In genomic region chr15:96262497-96263268, GRCh38 we compare ENCODE assay signal across 13 cellular contexts.
"Had no signal": no experiment of that assay in that cellular context is flagged by ENCODE, and none has a peak within 500 bp of the region (broad histone marks: within the 10 kb centered on the region; RNA-seq: fewer than 3 reads in every experiment).

No MANE protein-coding gene starts in this region.

- H3K4me3 Mint-ChIP-seq: activated CD4-positive, alpha-beta T cell treated with anti-CD3 and anti-CD28 coated beads, Interleukin-2, amount 10 ng/mL, durations not matched to agents 7 days and 5 days; activated naive CD4-positive, alpha-beta T cell treated with anti-CD3 and anti-CD28 coated beads, Interleukin-2, amount 10 ng/mL, durations not matched to agents 7 days and 5 days; naive B cell; WTC11 had no signal

- H3K36me3 Mint-ChIP-seq: activated naive CD4-positive, alpha-beta T cell treated with anti-CD3 and anti-CD28 coated beads, Interleukin-2, amount 10 ng/mL, durations not matched to agents 7 days and 5 days; naive B cell; WTC11 had no signal

- H3K27ac ChIP-seq: SK-N-MC had no signal

- DNase-seq: activated CD4-positive, alpha-beta T cell treated with anti-CD3 and anti-CD28 coated beads, Interleukin-2, amount 10 ng/mL, durations not matched to agents 7 days and 5 days; activated naive CD4-positive, alpha-beta T cell treated with anti-CD3 and anti-CD28 coated beads, Interleukin-2, amount 10 ng/mL, durations not matched to agents 7 days and 5 days; activated T-cell treated with anti-CD3 and anti-CD28 coated beads for 4 hours; cortex of kidney; effector CD8-positive, alpha-beta T cell; naive B cell; nucleus accumbens; stimulated activated CD4-positive, alpha-beta T cell treated with anti-CD3 and anti-CD28 coated beads, Interleukin-15, amount 100 ng/mL, for 24 hours; stimulated activated CD4-positive, alpha-beta T cell treated with anti-CD3 and anti-CD28 coated beads, Interleukin-4, amount 100 ng/mL, for 4 hours; tibial artery had no signal

- H3K4me1 Mint-ChIP-seq: activated CD4-positive, alpha-beta T cell treated with anti-CD3 and anti-CD28 coated beads, Interleukin-2, amount 10 ng/mL, durations not matched to agents 7 days and 5 days; activated naive CD4-positive, alpha-beta T cell treated with anti-CD3 and anti-CD28 coated beads, Interleukin-2, amount 10 ng/mL, durations not matched to agents 7 days and 5 days; naive B cell had no signal

- H3K9me3 Mint-ChIP-seq: activated CD4-positive, alpha-beta T cell treated with anti-CD3 and anti-CD28 coated beads, Interleukin-2, amount 10 ng/mL, durations not matched to agents 7 days and 5 days; activated naive CD4-positive, alpha-beta T cell treated with anti-CD3 and anti-CD28 coated beads, Interleukin-2, amount 10 ng/mL, durations not matched to agents 7 days and 5 days; activated T-helper 2 cell treated with anti-CD3 and anti-CD28 coated beads, Interferon-gamma antibody, Interleukin-2, Interleukin-4, amounts not matched to agents 10 μg/mL and 5 μg/mL and 100 μg/mL, durations not matched to agents 14 hours and 24 hours and 36 hours; WTC11 had no signal

- H3K27me3 ChIP-seq: tibial artery had no signal

- H3K27ac Mint-ChIP-seq: activated CD4-positive, alpha-beta T cell treated with anti-CD3 and anti-CD28 coated beads, Interleukin-2, amount 10 ng/mL, durations not matched to agents 7 days and 5 days; activated naive CD4-positive, alpha-beta T cell treated with anti-CD3 and anti-CD28 coated beads, Interleukin-2, amount 10 ng/mL, durations not matched to agents 7 days and 5 days; activated T-helper 2 cell treated with anti-CD3 and anti-CD28 coated beads, Interferon-gamma antibody, Interleukin-2, Interleukin-4, amounts not matched to agents 10 μg/mL and 5 μg/mL and 100 μg/mL, durations not matched to agents 14 hours and 24 hours and 36 hours; naive B cell; WTC11 had no signal

- H3K9me3 ChIP-seq: tibial artery had no signal

- H3K27me3 Mint-ChIP-seq: activated CD4-positive, alpha-beta T cell treated with anti-CD3 and anti-CD28 coated beads, Interleukin-2, amount 10 ng/mL, durations not matched to agents 7 days and 5 days; activated naive CD4-positive, alpha-beta T cell treated with anti-CD3 and anti-CD28 coated beads, Interleukin-2, amount 10 ng/mL, durations not matched to agents 7 days and 5 days had no signal

- H3K4me3 ChIP-seq: SK-N-MC, tibial artery had no signal
